In genomic region chr13:70568571-70568970, GRCh38 we compare ENCODE assay signal across 8 cellular contexts.
DNase-seq lines count a peak whose midpoint lies in the region; ATAC-seq, FAIRE-seq and TF ChIP-seq lines count a peak whose summit lies in the region.

No MANE protein-coding gene starts in this region.

- no peaks in the 10 kb centered on the region for H3K36me3 Mint-ChIP-seq in chondrocyte (ENCODE audit: low read depth)
- H3K36me3 Mint-ChIP-seq in activated CD4-positive, alpha-beta T cell treated with anti-CD3 and anti-CD28 coated beads, Interleukin-2, amount 10 ng/mL, durations not matched to agents 7 days and 5 days (ENCODE audit: low read depth): no peaks in the 10 kb centered on the region

- no peak for TF ChIP-seq POLR2A in GM12891 (IDR thresholded peaks at IDR 0.05; ENCODE audit: low read depth, low read length)

- peak; percentile 98 for TF ChIP-seq CTCF in chondrocyte (IDR thresholded peaks at IDR 0.05)

- no peak overlapping the region for H3K4me3 Mint-ChIP-seq in chondrocyte (ENCODE audit: unreplicated experiment)
- H3K4me3 Mint-ChIP-seq in activated CD4-positive, alpha-beta T cell treated with anti-CD3 and anti-CD28 coated beads, Interleukin-2, amount 10 ng/mL, durations not matched to agents 7 days and 5 days: no peak overlapping the region

- no peak overlapping the region for H2AFZ ChIP-seq in ACC112 (ENCODE audit: low read length, unreplicated experiment)

- H3K27me3 Mint-ChIP-seq in chondrocyte (ENCODE audit: low read depth): peaks cover 2% of the 10 kb centered on the region
- no peaks in the 10 kb centered on the region for H3K27me3 Mint-ChIP-seq in activated CD4-positive, alpha-beta T cell treated with anti-CD3 and anti-CD28 coated beads, Interleukin-2, amount 10 ng/mL, durations not matched to agents 7 days and 5 days

- no peaks in the 10 kb centered on the region for H3K9me3 Mint-ChIP-seq in chondrocyte (ENCODE audit: low read depth)
- no peaks in the 10 kb centered on the region for H3K9me3 Mint-ChIP-seq in activated CD4-positive, alpha-beta T cell treated with anti-CD3 and anti-CD28 coated beads, Interleukin-2, amount 10 ng/mL, durations not matched to agents 7 days and 5 days

- POLR2A ChIA-PET in activated CD4-positive, alpha-beta T cell treated with anti-CD3 and anti-CD28 coated beads, Interleukin-2, amount 10 ng/mL, durations not matched to agents 7 days and 5 days (lab: Charles Lee): no interaction called here

- CTCF ChIA-PET in activated CD4-positive, alpha-beta T cell treated with anti-CD3 and anti-CD28 coated beads, Interleukin-2, amount 10 ng/mL, durations not matched to agents 7 days and 5 days (lab: Charles Lee): no interaction called here

- DNase-seq in GM12891 (ENCODE audit: insufficient read length, low spot score): peak; percentile 4
- peak; percentile 11 for DNase-seq in NCI-H2227 treated with DMSO at 0.1 percent for 48 hours (lab: John Stamatoyannopoulos, UW)
- DNase-seq in chondrocyte (ENCODE audit: low spot score): no peak
- peak; percentile 13 for DNase-seq in middle frontal gyrus (ENCODE audit: extremely low spot score, low spot score)
- no peak for DNase-seq in activated CD4-positive, alpha-beta T cell treated with anti-CD3 and anti-CD28 coated beads, Interleukin-2, amount 10 ng/mL, durations not matched to agents 7 days and 5 days

- H3K36me3 ChIP-seq in ACC112 (ENCODE audit: insufficient read depth, low read length): no peaks in the 10 kb centered on the region

- H3K27me3 ChIP-seq in ACC112 (ENCODE audit: insufficient read depth, low read length): no peaks in the 10 kb centered on the region

- H3K4me3 ChIP-seq in ACC112 (ENCODE audit: low read depth, low read length): peak overlapping the region; percentile 68

- H3K27ac Mint-ChIP-seq in chondrocyte (ENCODE audit: unreplicated experiment): no peak overlapping the region
- no peak overlapping the region for H3K27ac Mint-ChIP-seq in activated CD4-positive, alpha-beta T cell treated with anti-CD3 and anti-CD28 coated beads, Interleukin-2, amount 10 ng/mL, durations not matched to agents 7 days and 5 days

- H3K4me1 ChIP-seq in ACC112 (ENCODE audit: control insufficient read depth, insufficient read depth, low read length, unreplicated experiment): no peaks in the 10 kb centered on the region

- peak; percentile 43 for FAIRE-seq in GM12891 (lab: Jason Lieb, UNC)

- peak; percentile 69 for ATAC-seq in HG02973 (IDR thresholded peaks at IDR 0.05; ENCODE audit: unreplicated experiment)
- no peak for ATAC-seq in activated CD4-positive, CD25-positive, alpha-beta regulatory T cell treated with anti-CD3 and anti-CD28 coated beads, Interleukin-2, amount 50 U/mL, for 24 hours

- no peak overlapping the region for H3K27ac ChIP-seq in ACC112 (ENCODE audit: low read depth, low read length)

- H3K79me2 ChIP-seq in ACC112 (ENCODE audit: control insufficient read depth, insufficient read depth, low read length, unreplicated experiment): no peaks in the 10 kb centered on the region

- H3K4me1 Mint-ChIP-seq in chondrocyte (ENCODE audit: low read depth): peaks cover 5% of the 10 kb centered on the region
- no peaks in the 10 kb centered on the region for H3K4me1 Mint-ChIP-seq in activated CD4-positive, alpha-beta T cell treated with anti-CD3 and anti-CD28 coated beads, Interleukin-2, amount 10 ng/mL, durations not matched to agents 7 days and 5 days

TF ChIP-seq in GM12891, 5 proteins besides CTCF, POLR2A, EP300 and RAD21:
- TF ChIP-seq POLR2AphosphoS5 (IDR thresholded peaks at IDR 0.05; ENCODE audit: low read depth, low read length): no peak
- no peak for TF ChIP-seq TAF1 (IDR thresholded peaks at IDR 0.05; ENCODE audit: low read depth, low read length)
- TF ChIP-seq SPI1 (IDR thresholded peaks at IDR 0.05; ENCODE audit: low read depth, low read length): no peak
- TF ChIP-seq PAX5 (IDR thresholded peaks at IDR 0.05; ENCODE audit: insufficient read depth, low read length, severe bottlenecking): no peak
- TF ChIP-seq POU2F2 (IDR thresholded peaks at IDR 0.05; ENCODE audit: low read depth, low read length): no peak
TF ChIP-seq in GM12891: peak in this region for 0.

Comparison
In these comparisons a context has a peak if more than half of its experiments do, and no peak if none do; other contexts are left out.
1. DNase-seq: peak in GM12891 (single experiment), NCI-H2227 treated with DMSO at 0.1 percent for 48 hours (single experiment) and middle frontal gyrus (single experiment); none in chondrocyte (single experiment) and activated CD4-positive, alpha-beta T cell treated with anti-CD3 and anti-CD28 coated beads, Interleukin-2, amount 10 ng/mL, durations not matched to agents 7 days and 5 days (single experiment).